In genomic region chr20:61670274-61670673, GRCh38 we compare ENCODE assay signal across 36 cellular contexts.
"Had no signal": no experiment of that assay in that cellular context is flagged by ENCODE, and none has a peak within 500 bp of the region (broad histone marks: within the 10 kb centered on the region; RNA-seq: fewer than 3 reads in every experiment).

No MANE protein-coding gene starts in this region.

- H3K27me3 Mint-ChIP-seq: activated B cell treated with CpG ODN at 0.5 μM for 24 hours; activated CD4-positive, alpha-beta memory T cell treated with anti-CD3 and anti-CD28 coated beads for 36 hours; activated CD4-positive, alpha-beta T cell treated with anti-CD3 and anti-CD28 coated beads, Interleukin-2, amount 10 ng/mL, durations not matched to agents 7 days and 5 days; activated CD8-positive, alpha-beta T cell treated with anti-CD3 and anti-CD28 coated beads for 36 hours; activated naive CD4-positive, alpha-beta T cell treated with anti-CD3 and anti-CD28 coated beads, Interleukin-2, amount 50 U/mL, for 24 hours; activated naive CD8-positive, alpha-beta T cell treated with anti-CD3 and anti-CD28 coated beads, Interleukin-2, amount 10 ng/mL, durations not matched to agents 7 days and 5 days; activated naive CD8-positive, alpha-beta T cell treated with anti-CD3 and anti-CD28 coated beads, Interleukin-2, amount 50 U/mL, for 24 hours had no signal

- H3K27ac Mint-ChIP-seq: activated B cell treated with CpG ODN at 0.5 μM for 24 hours; activated CD4-positive, alpha-beta memory T cell treated with anti-CD3 and anti-CD28 coated beads for 36 hours; activated CD4-positive, alpha-beta T cell treated with anti-CD3 and anti-CD28 coated beads, Interleukin-2, amount 10 ng/mL, durations not matched to agents 7 days and 5 days; activated CD8-positive, alpha-beta T cell treated with anti-CD3 and anti-CD28 coated beads for 36 hours; activated naive CD4-positive, alpha-beta T cell treated with anti-CD3 and anti-CD28 coated beads for 36 hours; activated naive CD4-positive, alpha-beta T cell treated with anti-CD3 and anti-CD28 coated beads, Interleukin-2, amount 50 U/mL, for 24 hours; activated naive CD8-positive, alpha-beta T cell; activated naive CD8-positive, alpha-beta T cell treated with anti-CD3 and anti-CD28 coated beads, Interleukin-2, amount 10 ng/mL, durations not matched to agents 7 days and 5 days; activated naive CD8-positive, alpha-beta T cell treated with anti-CD3 and anti-CD28 coated beads, Interleukin-2, amount 50 U/mL, for 24 hours; activated T-cell treated with anti-CD3 and anti-CD28 coated beads, Interleukin-2, amount 50 U/mL, for 72 hours; activated T-helper 1 cell treated with anti-CD3 and anti-CD28 coated beads, Interleukin-12 subunit alpha, Interleukin-12 subunit beta, Interleukin-2, Interleukin-4 antibody, amounts not matched to agents 30 ng/mL and 10 ng/mL and 1 ng/mL, durations not matched to agents 14 hours and 24 hours and 36 hours; activated T-helper 17 cell treated with anti-CD3 and anti-CD28 coated beads, Interleukin-2, amount 50 U/mL, for 72 hours; T-helper 1 cell treated with Interleukin-12 subunit alpha and Interleukin-12 subunit beta and Interleukin-4 antibody, amounts not matched to agents 30 μg/mL and 1 μg/mL, for 36 hours; T-helper 2 cell treated with Interferon-gamma antibody and Interleukin-4, amounts not matched to agents 5 μg/mL and 100 μg/mL, for 36 hours had no signal

- H3K4me1 ChIP-seq: ascending aorta had no signal

- FAIRE-seq: bronchial epithelial cell, TTC549 had no signal

- H3K4me3 ChIP-seq: ascending aorta, cardiac muscle cell had no signal

- H3K4me1 Mint-ChIP-seq: activated B cell treated with CpG ODN at 0.5 μM for 24 hours; activated CD4-positive, alpha-beta T cell treated with anti-CD3 and anti-CD28 coated beads, Interleukin-2, amount 10 ng/mL, durations not matched to agents 7 days and 5 days; activated naive CD4-positive, alpha-beta T cell treated with anti-CD3 and anti-CD28 coated beads, Interleukin-2, amount 50 U/mL, for 24 hours; activated naive CD8-positive, alpha-beta T cell treated with anti-CD3 and anti-CD28 coated beads, Interleukin-2, amount 10 ng/mL, durations not matched to agents 7 days and 5 days; activated naive CD8-positive, alpha-beta T cell treated with anti-CD3 and anti-CD28 coated beads, Interleukin-2, amount 50 U/mL, for 24 hours; activated T-helper 17 cell treated with anti-CD3 and anti-CD28 coated beads, Interleukin-2, amount 50 U/mL, for 72 hours had no signal

- H3K9me3 ChIP-seq: ascending aorta had no signal

- ATAC-seq: activated CD8-positive, alpha-beta T cell treated with anti-CD3 and anti-CD28 coated beads for 36 hours; activated naive CD8-positive, alpha-beta T cell treated with anti-CD3 and anti-CD28 coated beads, Interleukin-2, amount 50 U/mL, for 24 hours; activated T-cell treated with anti-CD3 and anti-CD28 coated beads, Interleukin-2, amount 50 U/mL, for 4 hours; activated T-cell treated with anti-CD3 and anti-CD28 coated beads, Interleukin-2, amount 50 U/mL, for 72 hours; activated T-helper 17 cell treated with anti-CD3 and anti-CD28 coated beads, Interleukin-2, amount 50 U/mL, for 72 hours had no signal

- H3K27me3 ChIP-seq: ascending aorta, cardiac muscle cell had no signal

- H3K27ac ChIP-seq: ascending aorta, cardiac muscle cell, VCaP had no signal

- DNase-seq: activated B cell treated with CpG ODN at 0.5 μM for 24 hours; activated CD4-positive, alpha-beta memory T cell treated with anti-CD3 and anti-CD28 coated beads for 36 hours; activated CD4-positive, alpha-beta T cell treated with anti-CD3 and anti-CD28 coated beads for 4 hours; activated CD4-positive, alpha-beta T cell treated with anti-CD3 and anti-CD28 coated beads, Interleukin-2, amount 10 ng/mL, durations not matched to agents 7 days and 5 days; activated CD4-positive, CD25-positive, alpha-beta regulatory T cell treated with anti-CD3 and anti-CD28 coated beads, Interleukin-2, amount 50 U/mL, for 72 hours; activated CD8-positive, alpha-beta memory T cell treated with anti-CD3 and anti-CD28 coated beads, Interleukin-2, amount 50 U/mL, for 4 hours; activated CD8-positive, alpha-beta T cell treated with anti-CD3 and anti-CD28 coated beads for 36 hours; activated effector memory CD4-positive, alpha-beta T cell treated with anti-CD3 and anti-CD28 coated beads, Interleukin-2, amount 50 U/mL, for 16 hours; activated gamma-delta T cell treated with Interleukin-2 at 50 U/mL for 16 hours; activated naive CD4-positive, alpha-beta T cell; activated naive CD4-positive, alpha-beta T cell treated with anti-CD3 and anti-CD28 coated beads for 36 hours; activated naive CD8-positive, alpha-beta T cell treated with anti-CD3 and anti-CD28 coated beads, Interleukin-2, amount 10 ng/mL, durations not matched to agents 7 days and 5 days; activated naive CD8-positive, alpha-beta T cell treated with anti-CD3 and anti-CD28 coated beads, Interleukin-2, amount 50 U/mL, for 24 hours; activated T-cell treated with anti-CD3 and anti-CD28 coated beads for 4 hours; activated T-cell treated with anti-CD3 and anti-CD28 coated beads, Interleukin-2, amount 50 U/mL, for 1 hour; activated T-cell treated with anti-CD3 and anti-CD28 coated beads, Interleukin-2, amount 50 U/mL, for 4 hours; activated T-cell treated with anti-CD3 and anti-CD28 coated beads, Interleukin-2, amount 50 U/mL, for 72 hours; amygdala; anterior cingulate cortex; central memory CD4-positive, alpha-beta T cell; SW 1271; T-helper 1 cell; T-helper 2 cell; T-helper 9 cell had no signal

- H3K36me3 Mint-ChIP-seq: activated CD4-positive, alpha-beta memory T cell treated with anti-CD3 and anti-CD28 coated beads for 36 hours; activated naive CD4-positive, alpha-beta T cell treated with anti-CD3 and anti-CD28 coated beads, Interleukin-2, amount 50 U/mL, for 24 hours; activated naive CD8-positive, alpha-beta T cell; activated naive CD8-positive, alpha-beta T cell treated with anti-CD3 and anti-CD28 coated beads, Interleukin-2, amount 10 ng/mL, durations not matched to agents 7 days and 5 days; brain had no signal

- H3K9me3 Mint-ChIP-seq: activated B cell treated with CpG ODN at 0.5 μM for 24 hours; activated CD4-positive, alpha-beta memory T cell treated with anti-CD3 and anti-CD28 coated beads for 36 hours; activated CD8-positive, alpha-beta T cell treated with anti-CD3 and anti-CD28 coated beads for 36 hours; activated naive CD4-positive, alpha-beta T cell treated with anti-CD3 and anti-CD28 coated beads for 36 hours; activated naive CD4-positive, alpha-beta T cell treated with anti-CD3 and anti-CD28 coated beads, Interleukin-2, amount 50 U/mL, for 24 hours; activated naive CD8-positive, alpha-beta T cell treated with anti-CD3 and anti-CD28 coated beads, Interleukin-2, amount 50 U/mL, for 24 hours; activated T-cell treated with anti-CD3 and anti-CD28 coated beads, Interleukin-2, amount 50 U/mL, for 4 hours; activated T-helper 1 cell treated with anti-CD3 and anti-CD28 coated beads, Interleukin-12 subunit alpha, Interleukin-12 subunit beta, Interleukin-2, Interleukin-4 antibody, amounts not matched to agents 30 ng/mL and 10 ng/mL and 1 ng/mL, durations not matched to agents 14 hours and 24 hours and 36 hours; activated T-helper 17 cell treated with anti-CD3 and anti-CD28 coated beads, Interleukin-2, amount 50 U/mL, for 72 hours; T-helper 1 cell treated with Interleukin-12 subunit alpha and Interleukin-12 subunit beta and Interleukin-4 antibody, amounts not matched to agents 30 μg/mL and 1 μg/mL, for 36 hours; T-helper 2 cell treated with Interferon-gamma antibody and Interleukin-4, amounts not matched to agents 5 μg/mL and 100 μg/mL, for 36 hours had no signal

- H3K4me3 Mint-ChIP-seq: activated B cell treated with CpG ODN at 0.5 μM for 24 hours; activated CD4-positive, alpha-beta memory T cell treated with anti-CD3 and anti-CD28 coated beads for 36 hours; activated CD4-positive, alpha-beta T cell treated with anti-CD3 and anti-CD28 coated beads, Interleukin-2, amount 10 ng/mL, durations not matched to agents 7 days and 5 days; activated CD8-positive, alpha-beta T cell treated with anti-CD3 and anti-CD28 coated beads for 36 hours; activated naive CD4-positive, alpha-beta T cell treated with anti-CD3 and anti-CD28 coated beads for 36 hours; activated naive CD4-positive, alpha-beta T cell treated with anti-CD3 and anti-CD28 coated beads, Interleukin-2, amount 50 U/mL, for 24 hours; activated naive CD8-positive, alpha-beta T cell; activated naive CD8-positive, alpha-beta T cell treated with anti-CD3 and anti-CD28 coated beads, Interleukin-2, amount 10 ng/mL, durations not matched to agents 7 days and 5 days; activated naive CD8-positive, alpha-beta T cell treated with anti-CD3 and anti-CD28 coated beads, Interleukin-2, amount 50 U/mL, for 24 hours; activated T-cell treated with anti-CD3 and anti-CD28 coated beads, Interleukin-2, amount 50 U/mL, for 4 hours; activated T-cell treated with anti-CD3 and anti-CD28 coated beads, Interleukin-2, amount 50 U/mL, for 72 hours; activated T-helper 1 cell treated with anti-CD3 and anti-CD28 coated beads, Interleukin-12 subunit alpha, Interleukin-12 subunit beta, Interleukin-2, Interleukin-4 antibody, amounts not matched to agents 30 ng/mL and 10 ng/mL and 1 ng/mL, durations not matched to agents 14 hours and 24 hours and 36 hours; activated T-helper 17 cell treated with anti-CD3 and anti-CD28 coated beads, Interleukin-2, amount 50 U/mL, for 72 hours; brain; T-helper 1 cell treated with Interleukin-12 subunit alpha and Interleukin-12 subunit beta and Interleukin-4 antibody, amounts not matched to agents 30 μg/mL and 1 μg/mL, for 36 hours; T-helper 2 cell treated with Interferon-gamma antibody and Interleukin-4, amounts not matched to agents 5 μg/mL and 100 μg/mL, for 36 hours had no signal

- H3K36me3 ChIP-seq: ascending aorta, cardiac muscle cell had no signal
